ENCODE assay signal across 1 cellular context in the genomic region with DNA sequence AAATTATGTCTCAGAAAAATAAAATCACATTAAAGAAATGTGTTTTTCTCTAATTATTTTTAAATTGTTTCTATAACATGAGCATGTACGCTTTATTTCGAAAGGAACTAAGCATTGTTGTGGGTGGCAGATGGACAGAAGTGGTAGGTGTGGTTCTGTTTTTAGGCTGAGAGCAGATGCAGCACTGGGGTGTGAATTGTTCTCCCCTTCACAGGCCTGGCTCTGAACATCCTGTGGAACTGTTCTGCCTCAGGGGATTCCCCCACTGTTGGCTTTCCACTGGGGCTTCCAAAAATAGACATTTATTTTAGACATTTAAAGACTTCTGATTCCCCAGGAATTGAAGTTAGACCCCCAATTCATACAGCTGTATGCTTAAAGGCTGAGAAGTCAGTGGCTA.
TF ChIP-seq lines count a peak whose summit lies in the region.

No MANE protein-coding gene starts in this region.

TF ChIP-seq in SK-N-SH treated with all-trans-retinoic acid at 6 μM for 48 hours, 23 proteins besides CTCF, POLR2A, EP300 and RAD21 (continued from another document):
- TF ChIP-seq, protein P1, sequence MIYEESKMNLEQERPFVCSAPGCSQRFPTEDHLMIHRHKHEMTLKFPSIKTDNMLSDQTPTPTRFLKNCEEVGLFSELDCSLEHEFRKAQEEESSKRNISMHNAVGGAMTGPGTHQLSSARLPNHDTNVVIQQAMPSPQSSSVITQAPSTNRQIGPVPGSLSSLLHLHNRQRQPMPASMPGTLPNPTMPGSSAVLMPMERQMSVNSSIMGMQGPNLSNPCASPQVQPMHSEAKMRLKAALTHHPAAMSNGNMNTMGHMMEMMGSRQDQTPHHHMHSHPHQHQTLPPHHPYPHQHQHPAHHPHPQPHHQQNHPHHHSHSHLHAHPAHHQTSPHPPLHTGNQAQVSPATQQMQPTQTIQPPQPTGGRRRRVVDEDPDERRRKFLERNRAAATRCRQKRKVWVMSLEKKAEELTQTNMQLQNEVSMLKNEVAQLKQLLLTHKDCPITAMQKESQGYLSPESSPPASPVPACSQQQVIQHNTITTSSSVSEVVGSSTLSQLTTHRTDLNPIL (CRISPR knock-in tag; IDR thresholded peaks at IDR 0.05; ENCODE audit: low read depth) = no peak
- no peak for TF ChIP-seq ZFP30 (CRISPR knock-in tag; IDR thresholded peaks at IDR 0.05)
- TF ChIP-seq, protein P2, sequence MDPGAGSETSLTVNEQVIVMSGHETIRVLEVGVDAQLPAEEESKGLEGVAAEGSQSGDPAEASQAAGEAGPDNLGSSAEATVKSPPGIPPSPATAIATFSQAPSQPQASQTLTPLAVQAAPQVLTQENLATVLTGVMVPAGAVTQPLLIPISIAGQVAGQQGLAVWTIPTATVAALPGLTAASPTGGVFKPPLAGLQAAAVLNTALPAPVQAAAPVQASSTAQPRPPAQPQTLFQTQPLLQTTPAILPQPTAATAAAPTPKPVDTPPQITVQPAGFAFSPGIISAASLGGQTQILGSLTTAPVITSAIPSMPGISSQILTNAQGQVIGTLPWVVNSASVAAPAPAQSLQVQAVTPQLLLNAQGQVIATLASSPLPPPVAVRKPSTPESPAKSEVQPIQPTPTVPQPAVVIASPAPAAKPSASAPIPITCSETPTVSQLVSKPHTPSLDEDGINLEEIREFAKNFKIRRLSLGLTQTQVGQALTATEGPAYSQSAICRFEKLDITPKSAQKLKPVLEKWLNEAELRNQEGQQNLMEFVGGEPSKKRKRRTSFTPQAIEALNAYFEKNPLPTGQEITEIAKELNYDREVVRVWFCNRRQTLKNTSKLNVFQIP (CRISPR knock-in tag; IDR thresholded peaks at IDR 0.05; ENCODE audit: borderline replicate concordance, low read depth) = no peak
- no peak for TF ChIP-seq OSR1 (CRISPR knock-in tag; IDR thresholded peaks at IDR 0.05)
